In the genomic region with DNA sequence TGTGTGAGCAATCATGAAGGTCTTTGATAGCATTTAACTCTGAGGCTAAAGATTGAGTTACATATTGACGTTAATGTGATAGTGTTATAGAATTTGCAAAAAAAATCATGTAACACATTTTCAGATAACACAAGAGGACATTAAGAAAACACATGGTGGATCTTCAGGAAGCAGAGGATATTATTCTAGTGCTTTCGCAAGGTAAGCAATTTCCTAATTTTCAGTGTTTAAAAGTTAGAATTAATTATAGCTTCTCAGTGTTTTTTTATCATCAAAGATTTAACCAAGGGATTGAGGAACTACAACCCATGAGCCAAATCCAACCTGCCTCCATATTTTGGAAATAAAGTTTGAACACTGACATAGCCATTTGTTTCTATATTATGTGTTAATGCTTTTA, we compare ENCODE assay signal across 23 cellular contexts.
"Had no signal": no experiment of that assay in that cellular context is flagged by ENCODE, and none has a peak within 500 bp of the region (broad histone marks: within the 10 kb centered on the region; RNA-seq: fewer than 3 reads in every experiment).

No MANE protein-coding gene starts in this region.

- H3K27ac ChIP-seq: HL-60, KMS-11, RWPE1 had no signal

- FAIRE-seq: HTR-8/SVneo had no signal

- DNase-seq: Kasumi-1, MM.1S, NCI-H1092 treated with DMSO at 0.1 percent for 48 hours, NCI-H1436, NCI-H187, NCI-H2029, NCI-H2081 treated with DMSO at 0.1 percent for 48 hours, NCI-H2171, NCI-H226, NCI-H446, NCI-H510A, NCI-H524 treated with DMSO at 0.1 percent for 48 hours, NCI-H69, NCI-H774, PC-3, SHP77, T-helper 1 cell had no signal

- ATAC-seq: Panc1, PC-3, SK-N-SH treated with all-trans-retinoic acid at 6 μM for 48 hours had no signal

- H3K4me2 ChIP-seq: KMS-11 had no signal

- H3K9ac ChIP-seq: KMS-11 had no signal
